ENCODE assay signal across 7 cellular contexts in the genomic region with DNA sequence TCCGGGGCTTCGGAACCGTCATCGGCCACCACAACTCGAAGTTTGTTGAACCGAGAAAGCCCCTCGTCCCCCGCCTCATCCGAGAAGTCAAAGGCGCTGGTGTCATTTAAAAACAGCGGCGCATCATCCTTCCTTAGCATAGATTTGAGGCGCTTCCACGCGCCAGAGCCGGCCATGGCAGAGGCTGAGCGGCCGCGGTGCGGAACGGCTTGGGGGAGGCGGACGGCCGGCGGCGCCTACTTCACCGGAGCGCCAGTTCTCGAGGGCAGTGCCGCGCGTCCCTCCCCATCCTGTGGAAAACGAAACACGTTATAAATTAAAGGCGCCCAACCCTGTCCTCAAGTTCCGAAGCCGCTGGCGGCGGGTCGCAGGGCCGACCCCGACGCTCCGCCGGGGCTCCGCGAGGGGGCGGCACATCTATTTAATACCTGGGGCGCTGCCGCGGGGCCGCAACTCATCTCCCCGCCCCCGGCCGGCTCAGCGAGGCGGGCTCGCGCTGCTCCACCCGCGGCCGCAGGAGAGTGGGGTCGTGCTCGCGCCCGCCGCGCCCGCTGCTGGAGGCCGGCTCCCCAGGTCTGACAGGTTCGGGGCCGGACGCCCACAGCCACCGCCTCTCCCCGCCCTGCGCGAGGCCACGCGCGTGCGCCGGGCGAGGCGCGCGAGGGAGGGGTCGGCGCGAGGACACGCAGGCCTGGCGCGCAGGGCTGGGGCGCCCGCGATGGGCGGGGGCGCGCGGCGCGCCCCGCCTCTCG. TPM values are rescaled to one million over a fixed set of nuclear protein-coding genes. Genes with fewer than 3 reads are reported as not detected.
A peak's percentile ranks its signal among the peaks of the same experiment; 100 is the strongest.
DNase-seq lines count a peak whose midpoint lies in the region; ATAC-seq lines count a peak whose summit lies in the region.

A gene with protein sequence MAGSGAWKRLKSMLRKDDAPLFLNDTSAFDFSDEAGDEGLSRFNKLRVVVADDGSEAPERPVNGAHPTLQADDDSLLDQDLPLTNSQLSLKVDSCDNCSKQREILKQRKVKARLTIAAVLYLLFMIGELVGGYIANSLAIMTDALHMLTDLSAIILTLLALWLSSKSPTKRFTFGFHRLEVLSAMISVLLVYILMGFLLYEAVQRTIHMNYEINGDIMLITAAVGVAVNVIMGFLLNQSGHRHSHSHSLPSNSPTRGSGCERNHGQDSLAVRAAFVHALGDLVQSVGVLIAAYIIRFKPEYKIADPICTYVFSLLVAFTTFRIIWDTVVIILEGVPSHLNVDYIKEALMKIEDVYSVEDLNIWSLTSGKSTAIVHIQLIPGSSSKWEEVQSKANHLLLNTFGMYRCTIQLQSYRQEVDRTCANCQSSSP (minus strand): TSS at position 577 of the 752 bp plus-strand sequence. CDS start 401 bp downstream, at position 176.

- WGBS in mesendoderm (ENCODE audit: extremely low coverage, insufficient coverage, low lambda C conversion rate), result no CpG with 5 or more reads among the region's 103 CpGs

- H2BK5ac ChIP-seq in mesendoderm (ENCODE audit: low read length), result no peak within 1 kb of the TSS

- peak within 1 kb of the TSS; percentile 66 for H3K4me2 ChIP-seq in mesendoderm (ENCODE audit: low read length)

- no peaks in the 10 kb centered on the region for H3K36me3 ChIP-seq in mesendoderm (ENCODE audit: control insufficient read depth, insufficient read depth, low read length)

- peak within 1 kb of the TSS; percentile 78 for H3K56ac ChIP-seq in mesendoderm (ENCODE audit: low read length)

- no peak within 1 kb of the TSS for H2BK15ac ChIP-seq in mesendoderm (replicated peaks; ENCODE audit: low read depth)

- peaks cover 26% of the 10 kb centered on the region for H3K27me3 ChIP-seq in mesendoderm (ENCODE audit: insufficient read depth, low read length, poor library complexity)

- H4K5ac ChIP-seq in mesendoderm (ENCODE audit: low read length), result no peak within 1 kb of the TSS

- peak; percentile 67 for DNase-seq in NCI-H146 (lab: John Stamatoyannopoulos, UW)
- peak; percentile 50 to 51 for DNase-seq in activated CD8-positive, alpha-beta memory T cell treated with anti-CD3 and anti-CD28 coated beads for 4 hours (ENCODE audit: low read depth in 2 of 2)
- DNase-seq in effector memory CD8-positive, alpha-beta T cell, result peak; percentile 59 to 71 (median 61)
- peak; percentile 40 for DNase-seq in mesendoderm
- DNase-seq in stimulated activated CD8-positive, alpha-beta memory T cell treated with anti-CD3 and anti-CD28 coated beads, Interleukin-12 subunit alpha, Interleukin-12 subunit beta, amount 100 ng/mL, for 4 hours (ENCODE audit: low read depth), result peak; percentile 62

- H3K4me1 ChIP-seq in mesendoderm (ENCODE audit: control insufficient read depth, low read depth, low read length), result no peaks in the 10 kb centered on the region

- H3K9ac ChIP-seq in mesendoderm (ENCODE audit: low read length), result peak within 1 kb of the TSS; percentile 54

- H4K8ac ChIP-seq in mesendoderm (ENCODE audit: low read depth, low read length), result no peak within 1 kb of the TSS

- no peaks in the 10 kb centered on the region for H3K79me1 ChIP-seq in mesendoderm (ENCODE audit: low read length)

- peaks cover 6% of the 10 kb centered on the region for H3K36me3 Mint-ChIP-seq in effector memory CD8-positive, alpha-beta T cell (ENCODE audit: insufficient read depth)

- no peaks in the 10 kb centered on the region for H3K27me3 Mint-ChIP-seq in effector memory CD8-positive, alpha-beta T cell

- peak within 1 kb of the TSS; percentile 91 to 93 for H3K4me3 Mint-ChIP-seq in effector memory CD8-positive, alpha-beta T cell

- peak within 1 kb of the TSS; percentile 30 for H3K4me3 ChIP-seq in mesendoderm (ENCODE audit: low read length)

- H3K18ac ChIP-seq in mesendoderm (ENCODE audit: low read length), result peak within 1 kb of the TSS; percentile 61

- H3K4me1 Mint-ChIP-seq in effector memory CD8-positive, alpha-beta T cell (ENCODE audit: low read depth in 2 of 2), result peaks cover 23 to 30% of the 10 kb centered on the region in 2 donors

- no peak within 1 kb of the TSS for H2AK5ac ChIP-seq in mesendoderm (ENCODE audit: low read length)

- H3K23ac ChIP-seq in mesendoderm (ENCODE audit: low read length), result peak within 1 kb of the TSS; percentile 66

- no peaks in the 10 kb centered on the region for H3K9me3 Mint-ChIP-seq in effector memory CD8-positive, alpha-beta T cell

- H3K27ac Mint-ChIP-seq in effector memory CD8-positive, alpha-beta T cell, result peak within 1 kb of the TSS; percentile 79 to 90

- no peak within 1 kb of the TSS for H2BK120ac ChIP-seq in mesendoderm (ENCODE audit: low read depth, low read length)

- no peak within 1 kb of the TSS for H3K4ac ChIP-seq in mesendoderm (ENCODE audit: low read depth, low read length)

- H3K79me2 ChIP-seq in mesendoderm (ENCODE audit: control insufficient read depth, insufficient read depth, low read length), result no peaks in the 10 kb centered on the region

- ATAC-seq in GM18498 (IDR thresholded peaks at IDR 0.05; ENCODE audit: unreplicated experiment) (peak; percentile 89), HG02571 (IDR thresholded peaks at IDR 0.05; ENCODE audit: unreplicated experiment) (peak; percentile 82)
- peak; percentile 81 for ATAC-seq in effector memory CD8-positive, alpha-beta T cell (replicated peaks)

- H3K27ac ChIP-seq in mesendoderm (ENCODE audit: low read depth, low read length), result no peak within 1 kb of the TSS

RNA-seq across cellular contexts. Expression of the gene that starts here (rescaled TPM):
- polyA plus RNA-seq in mesendoderm (2013, experiment 1 of 2), result 0.10 TPM
- polyA plus RNA-seq in mesendoderm (2013, experiment 2 of 2), result 0.15 TPM
